9 cellular contexts compared by ENCODE assay signal in the genomic region with DNA sequence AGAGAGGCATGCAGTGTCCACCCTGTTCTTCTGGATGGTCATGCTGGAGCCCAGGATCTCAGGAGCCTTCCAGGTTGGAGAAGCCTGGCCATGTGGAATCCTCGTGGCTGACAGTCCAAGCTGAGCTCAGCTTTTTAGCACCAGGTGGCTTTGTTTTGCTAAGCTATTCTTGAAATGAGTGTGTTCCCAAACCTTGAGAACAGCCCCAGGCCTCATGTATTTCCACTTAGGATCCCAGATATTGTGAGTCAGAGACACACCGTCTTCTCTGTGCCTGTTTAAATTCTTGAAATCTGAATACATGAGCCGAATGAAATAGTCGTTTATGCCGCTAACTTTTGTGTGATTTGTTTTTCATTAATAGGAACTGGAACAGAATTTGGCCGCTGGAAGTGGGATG.
"Had no signal": no experiment of that assay in that cellular context is flagged by ENCODE, and none has a peak within 500 bp of the region (broad histone marks: within the 10 kb centered on the region; RNA-seq: fewer than 3 reads in every experiment).

No MANE protein-coding gene starts in this region.

- H3K36me3 ChIP-seq: HAP-1 had no signal

- H3K4me3 Mint-ChIP-seq: HFFc6, IgD-negative memory B cell had no signal

- H2AFZ ChIP-seq: GM23248 had no signal

- H3K27ac ChIP-seq: GM23248, HL-60 had no signal

- H3K4me1 ChIP-seq: HAP-1 had no signal

- H3K4me3 ChIP-seq: GM23248, HAP-1 had no signal

- H3K9ac ChIP-seq: GM23248 had no signal

- H3K27ac Mint-ChIP-seq: HFFc6, IgD-negative memory B cell had no signal

- H3K9me3 ChIP-seq: HAP-1 had no signal

- H3K4me1 Mint-ChIP-seq: IgD-negative memory B cell had no signal

- H3K27me3 Mint-ChIP-seq: IgD-negative memory B cell had no signal

- DNase-seq: GM23248, GOT3, H7, HFFc6, KBM-7 had no signal

- H3K36me3 Mint-ChIP-seq: IgD-negative memory B cell had no signal

- FAIRE-seq: HepG2 had no signal
